9 cellular contexts compared by ENCODE assay signal in the genomic region with DNA sequence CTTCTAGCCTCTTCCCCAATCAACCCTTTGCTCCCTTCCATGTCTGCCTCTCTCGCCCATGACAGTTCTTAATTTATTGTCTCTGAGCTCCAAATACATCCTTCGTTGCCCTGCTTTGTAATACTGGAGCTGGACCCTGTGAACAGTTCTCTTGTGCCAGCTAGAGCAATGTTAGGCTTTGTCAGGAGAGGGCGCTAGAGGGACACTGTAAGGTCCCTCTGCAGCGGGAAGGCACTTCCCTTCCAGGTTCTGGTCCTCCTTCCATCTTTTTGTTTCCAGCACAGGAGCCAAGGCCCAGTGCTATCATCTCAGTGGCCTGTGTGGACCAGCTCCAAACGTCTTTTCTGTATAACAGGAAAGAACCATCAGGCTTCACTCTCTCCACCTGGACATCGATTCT.
DNase-seq lines count a peak whose midpoint lies in the region; ATAC-seq and TF ChIP-seq lines count a peak whose summit lies in the region.
"Had no signal": no experiment of that assay in that cellular context is flagged by ENCODE, and none has a peak within 500 bp of the region (broad histone marks: within the 10 kb centered on the region; RNA-seq: fewer than 3 reads in every experiment).

No MANE protein-coding gene starts in this region.

- H3K27me3 ChIP-seq in HL-60 (ENCODE audit: insufficient read depth, poor library complexity, severe bottlenecking) = peaks cover 2% of the 10 kb centered on the region
- H3K27me3 ChIP-seq: BLaER1 had no signal

- ATAC-seq in GM21526 (IDR thresholded peaks at IDR 0.05; ENCODE audit: low FRiP score, unreplicated experiment) (no peak), GM18870 (IDR thresholded peaks at IDR 0.05; ENCODE audit: unreplicated experiment) (no peak)

- TF ChIP-seq CTCF in HL-60 (IDR thresholded peaks at IDR 0.05; ENCODE audit: insufficient read depth, low read length) = peak; percentile 59

- DNase-seq in NCI-H1417 (lab: John Stamatoyannopoulos, UW) = peak in 2 of 3 experiments; percentile 20 to 47
- DNase-seq in NCI-H1417 treated with DMSO at 0.1 percent for 48 hours (lab: John Stamatoyannopoulos, UW) = no peak
- DNase-seq in HL-60 (ENCODE audit: low read depth in 1 of 2, low spot score in 1 of 2) = peak; percentile 13 to 39
- DNase-seq in UCSD-AML1 (lab: John Stamatoyannopoulos, UW; ENCODE audit: unreplicated experiment) = peak; percentile 55
- DNase-seq in left kidney (ENCODE audit: low read depth, low spot score) = peak; percentile 58
- DNase-seq in HK-2 (ENCODE audit: unreplicated experiment) = no peak

- no peak overlapping the region for H3K27ac ChIP-seq in HL-60 (replicated peaks)
- H3K27ac ChIP-seq: BLaER1 had no signal

- no peak overlapping the region for H3K4me3 ChIP-seq in HL-60 (replicated peaks; ENCODE audit: insufficient read depth, low read length)
- H3K4me3 ChIP-seq: BLaER1 had no signal

Comparison
In these comparisons a context has a peak if more than half of its experiments do, and no peak if none do; other contexts are left out.
1. DNase-seq: peak in NCI-H1417 (2 of 3), HL-60 (2 of 2), UCSD-AML1 (single experiment) and left kidney (single experiment); none in NCI-H1417 treated with DMSO at 0.1 percent for 48 hours (single experiment) and HK-2 (single experiment).